2 cellular contexts compared by ENCODE assay signal in the genomic region with DNA sequence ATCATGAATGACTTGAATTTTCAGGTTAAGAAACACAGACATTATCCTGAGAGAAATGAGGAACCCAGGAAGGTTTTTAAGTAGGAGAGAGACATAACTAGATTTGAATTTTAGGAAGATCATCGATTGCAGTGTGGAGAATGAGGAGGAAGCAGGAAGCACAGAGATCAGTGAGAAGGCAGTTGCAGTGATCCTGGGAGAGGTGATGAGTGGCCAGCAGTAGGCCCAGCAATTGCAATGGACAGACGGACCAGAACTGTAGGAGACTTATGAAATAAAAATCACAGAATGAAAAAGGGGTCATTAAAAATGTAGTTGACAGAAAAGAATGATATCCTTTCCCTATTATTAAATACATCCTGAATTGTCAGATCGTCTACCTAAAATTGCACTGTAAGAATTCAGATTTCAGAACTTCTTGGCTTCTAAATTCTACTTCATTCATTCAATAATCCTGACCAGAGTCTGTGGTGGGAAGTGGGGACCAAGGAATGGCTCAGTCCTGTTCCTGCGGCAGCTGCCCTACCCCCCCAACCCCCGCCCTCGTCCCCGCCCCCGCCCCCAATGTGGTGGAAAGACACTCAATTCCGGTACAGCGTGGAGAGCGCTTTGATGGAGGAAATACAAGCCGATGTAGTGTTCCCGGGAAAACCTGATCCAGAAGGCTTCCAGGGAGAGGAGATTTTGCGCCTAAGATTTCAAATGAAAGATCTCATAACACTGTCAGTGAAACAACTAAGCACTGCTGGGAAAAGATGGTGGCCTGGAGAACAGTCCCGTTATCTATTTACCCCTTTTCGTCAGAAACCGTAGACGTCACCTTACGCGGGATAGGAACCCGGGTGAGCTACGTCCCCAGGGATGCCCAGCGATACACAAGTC.
A peak's percentile ranks its signal among the peaks of the same experiment; 100 is the strongest.
TF ChIP-seq lines count a peak whose summit lies in the region.

No MANE protein-coding gene starts in this region.

TF ChIP-seq in GM12878, 131 proteins besides CTCF, POLR2A, EP300 and RAD21:
- TF ChIP-seq, protein P1, sequence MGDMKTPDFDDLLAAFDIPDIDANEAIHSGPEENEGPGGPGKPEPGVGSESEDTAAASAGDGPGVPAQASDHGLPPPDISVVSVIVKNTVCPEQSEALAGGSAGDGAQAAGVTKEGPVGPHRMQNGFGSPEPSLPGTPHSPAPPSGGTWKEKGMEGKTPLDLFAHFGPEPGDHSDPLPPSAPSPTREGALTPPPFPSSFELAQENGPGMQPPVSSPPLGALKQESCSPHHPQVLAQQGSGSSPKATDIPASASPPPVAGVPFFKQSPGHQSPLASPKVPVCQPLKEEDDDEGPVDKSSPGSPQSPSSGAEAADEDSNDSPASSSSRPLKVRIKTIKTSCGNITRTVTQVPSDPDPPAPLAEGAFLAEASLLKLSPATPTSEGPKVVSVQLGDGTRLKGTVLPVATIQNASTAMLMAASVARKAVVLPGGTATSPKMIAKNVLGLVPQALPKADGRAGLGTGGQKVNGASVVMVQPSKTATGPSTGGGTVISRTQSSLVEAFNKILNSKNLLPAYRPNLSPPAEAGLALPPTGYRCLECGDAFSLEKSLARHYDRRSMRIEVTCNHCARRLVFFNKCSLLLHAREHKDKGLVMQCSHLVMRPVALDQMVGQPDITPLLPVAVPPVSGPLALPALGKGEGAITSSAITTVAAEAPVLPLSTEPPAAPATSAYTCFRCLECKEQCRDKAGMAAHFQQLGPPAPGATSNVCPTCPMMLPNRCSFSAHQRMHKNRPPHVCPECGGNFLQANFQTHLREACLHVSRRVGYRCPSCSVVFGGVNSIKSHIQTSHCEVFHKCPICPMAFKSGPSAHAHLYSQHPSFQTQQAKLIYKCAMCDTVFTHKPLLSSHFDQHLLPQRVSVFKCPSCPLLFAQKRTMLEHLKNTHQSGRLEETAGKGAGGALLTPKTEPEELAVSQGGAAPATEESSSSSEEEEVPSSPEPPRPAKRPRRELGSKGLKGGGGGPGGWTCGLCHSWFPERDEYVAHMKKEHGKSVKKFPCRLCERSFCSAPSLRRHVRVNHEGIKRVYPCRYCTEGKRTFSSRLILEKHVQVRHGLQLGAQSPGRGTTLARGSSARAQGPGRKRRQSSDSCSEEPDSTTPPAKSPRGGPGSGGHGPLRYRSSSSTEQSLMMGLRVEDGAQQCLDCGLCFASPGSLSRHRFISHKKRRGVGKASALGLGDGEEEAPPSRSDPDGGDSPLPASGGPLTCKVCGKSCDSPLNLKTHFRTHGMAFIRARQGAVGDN (IDR thresholded peaks at IDR 0.05): peak; percentile 10; the same call in 1 of the 2 replicates
- no peak for TF ChIP-seq HCFC1 (IDR thresholded peaks at IDR 0.05; ENCODE audit: low read length)
- TF ChIP-seq, protein P2, sequence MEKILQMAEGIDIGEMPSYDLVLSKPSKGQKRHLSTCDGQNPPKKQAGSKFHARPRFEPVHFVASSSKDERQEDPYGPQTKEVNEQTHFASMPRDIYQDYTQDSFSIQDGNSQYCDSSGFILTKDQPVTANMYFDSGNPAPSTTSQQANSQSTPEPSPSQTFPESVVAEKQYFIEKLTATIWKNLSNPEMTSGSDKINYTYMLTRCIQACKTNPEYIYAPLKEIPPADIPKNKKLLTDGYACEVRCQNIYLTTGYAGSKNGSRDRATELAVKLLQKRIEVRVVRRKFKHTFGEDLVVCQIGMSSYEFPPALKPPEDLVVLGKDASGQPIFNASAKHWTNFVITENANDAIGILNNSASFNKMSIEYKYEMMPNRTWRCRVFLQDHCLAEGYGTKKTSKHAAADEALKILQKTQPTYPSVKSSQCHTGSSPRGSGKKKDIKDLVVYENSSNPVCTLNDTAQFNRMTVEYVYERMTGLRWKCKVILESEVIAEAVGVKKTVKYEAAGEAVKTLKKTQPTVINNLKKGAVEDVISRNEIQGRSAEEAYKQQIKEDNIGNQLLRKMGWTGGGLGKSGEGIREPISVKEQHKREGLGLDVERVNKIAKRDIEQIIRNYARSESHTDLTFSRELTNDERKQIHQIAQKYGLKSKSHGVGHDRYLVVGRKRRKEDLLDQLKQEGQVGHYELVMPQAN (conservative IDR thresholded peaks at IDR 0.05): 0 out of 2 replicates have a peak, but pooled peaks have one; percentile 43
- no peak for TF ChIP-seq SREBF1 (IDR thresholded peaks at IDR 0.05; ENCODE audit: low read length)
- 0 out of 2 replicates have a peak, but pooled peaks have one; percentile 5 for TF ChIP-seq TAF1 (IDR thresholded peaks at IDR 0.05; ENCODE audit: borderline replicate concordance, low read depth, low read length)
- TF ChIP-seq CHD4 (IDR thresholded peaks at IDR 0.05): no peak
- TF ChIP-seq CHD1 (IDR thresholded peaks at IDR 0.05; ENCODE audit: low read depth, low read length): no peak
- TF ChIP-seq MTA2 (IDR thresholded peaks at IDR 0.05; ENCODE audit: low read depth): peak; percentile 28; the same call in 1 of the 2 replicates
- TF ChIP-seq, protein P3, sequence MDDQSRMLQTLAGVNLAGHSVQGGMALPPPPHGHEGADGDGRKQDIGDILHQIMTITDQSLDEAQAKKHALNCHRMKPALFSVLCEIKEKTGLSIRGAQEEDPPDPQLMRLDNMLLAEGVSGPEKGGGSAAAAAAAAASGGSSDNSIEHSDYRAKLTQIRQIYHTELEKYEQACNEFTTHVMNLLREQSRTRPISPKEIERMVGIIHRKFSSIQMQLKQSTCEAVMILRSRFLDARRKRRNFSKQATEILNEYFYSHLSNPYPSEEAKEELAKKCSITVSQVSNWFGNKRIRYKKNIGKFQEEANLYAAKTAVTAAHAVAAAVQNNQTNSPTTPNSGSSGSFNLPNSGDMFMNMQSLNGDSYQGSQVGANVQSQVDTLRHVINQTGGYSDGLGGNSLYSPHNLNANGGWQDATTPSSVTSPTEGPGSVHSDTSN (IDR thresholded peaks at IDR 0.05; ENCODE audit: insufficient replicate concordance, low read depth, low read length): peak; percentile 10
- peak; percentile 66; the same call in 1 of the 2 replicates for TF ChIP-seq ATF7 (IDR thresholded peaks at IDR 0.05; ENCODE audit: low read depth)
- 0 out of 2 replicates have a peak, but pooled peaks have one; percentile 37 for TF ChIP-seq SIN3A (IDR thresholded peaks at IDR 0.05; ENCODE audit: low read depth, low read length)
- 0 out of 2 replicates have a peak, but pooled peaks have one; percentile 10 for TF ChIP-seq MEF2A (IDR thresholded peaks at IDR 0.05; ENCODE audit: insufficient read depth, low read depth, low read length)
- peak in 1 of 2 experiments; percentile 16; a peak in 1 of 4 replicates for TF ChIP-seq IKZF2 (IDR thresholded peaks at IDR 0.05)
- no peak for TF ChIP-seq TBL1XR1 (IDR thresholded peaks at IDR 0.05; ENCODE audit: low read depth, low read length)
- peak; percentile 84 for TF ChIP-seq YY1 (IDR thresholded peaks at IDR 0.05; ENCODE audit: low read depth, low read length)
- 0 out of 3 replicates have a peak, but pooled peaks of 1 of the 2 experiments have one; percentile 18 for TF ChIP-seq EGR1 (IDR thresholded peaks at IDR 0.05; ENCODE audit: borderline replicate concordance in 1 of 2, low read depth in 2 of 2, low read length in 2 of 2)
- TF ChIP-seq SMAD5 (IDR thresholded peaks at IDR 0.05; ENCODE audit: low read depth): 0 out of 2 replicates have a peak, but pooled peaks have one; percentile 16
- no peak for TF ChIP-seq ZNF384 (IDR thresholded peaks at IDR 0.05; ENCODE audit: borderline replicate concordance, low read depth, low read length)
- no peak for TF ChIP-seq MYB (IDR thresholded peaks at IDR 0.05; ENCODE audit: borderline replicate concordance, low read depth, low read length)
- no peak for TF ChIP-seq ZNF207 (IDR thresholded peaks at IDR 0.05; ENCODE audit: borderline replicate concordance)

TF ChIP-seq in HepG2, 621 proteins besides CTCF, POLR2A, EP300 and RAD21 (continues in another document):
- TF ChIP-seq ERF (CRISPR knock-in tag; IDR thresholded peaks at IDR 0.05) (0 out of 2 replicates have a peak, but pooled peaks have one; percentile 24), ZBTB21 (CRISPR knock-in tag; IDR thresholded peaks at IDR 0.05) (0 out of 2 replicates have a peak, but pooled peaks have one; percentile 37), SP140L (CRISPR knock-in tag; IDR thresholded peaks at IDR 0.05; ENCODE audit: borderline replicate concordance) (0 out of 2 replicates have a peak, but pooled peaks have one; percentile 21), ZNF737 (CRISPR knock-in tag; IDR thresholded peaks at IDR 0.05; ENCODE audit: borderline replicate concordance) (no peak), DMAP1 (CRISPR knock-in tag; IDR thresholded peaks at IDR 0.05) (0 out of 2 replicates have a peak, but pooled peaks have one; percentile 13), ASH2L (IDR thresholded peaks at IDR 0.05; ENCODE audit: insufficient read length, low read depth, low read length) (peak; percentile 17), ZNF530 (CRISPR knock-in tag; IDR thresholded peaks at IDR 0.05; ENCODE audit: low read depth) (no peak), CCAR2 (optimal IDR thresholded peaks at IDR 0.05; ENCODE audit: low read depth, low read length) (peak; percentile 6), JARID2 (CRISPR knock-in tag; IDR thresholded peaks at IDR 0.05; ENCODE audit: insufficient replicate concordance) (no peak), GATAD2A (CRISPR knock-in tag; IDR thresholded peaks at IDR 0.05) (peak; percentile 5; the same call in 1 of the 2 replicates)
- TF ChIP-seq, protein P4, sequence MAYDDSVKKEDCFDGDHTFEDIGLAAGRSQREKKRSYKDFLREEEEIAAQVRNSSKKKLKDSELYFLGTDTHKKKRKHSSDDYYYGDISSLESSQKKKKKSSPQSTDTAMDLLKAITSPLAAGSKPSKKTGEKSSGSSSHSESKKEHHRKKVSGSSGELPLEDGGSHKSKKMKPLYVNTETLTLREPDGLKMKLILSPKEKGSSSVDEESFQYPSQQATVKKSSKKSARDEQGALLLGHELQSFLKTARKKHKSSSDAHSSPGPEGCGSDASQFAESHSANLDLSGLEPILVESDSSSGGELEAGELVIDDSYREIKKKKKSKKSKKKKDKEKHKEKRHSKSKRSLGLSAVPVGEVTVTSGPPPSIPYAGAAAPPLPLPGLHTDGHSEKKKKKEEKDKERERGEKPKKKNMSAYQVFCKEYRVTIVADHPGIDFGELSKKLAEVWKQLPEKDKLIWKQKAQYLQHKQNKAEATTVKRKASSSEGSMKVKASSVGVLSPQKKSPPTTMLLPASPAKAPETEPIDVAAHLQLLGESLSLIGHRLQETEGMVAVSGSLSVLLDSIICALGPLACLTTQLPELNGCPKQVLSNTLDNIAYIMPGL (CRISPR knock-in tag; IDR thresholded peaks at IDR 0.05; ENCODE audit: borderline replicate concordance in 1 of 2, low read depth in 1 of 2): peak in 1 of 2 experiments; percentile 13; a peak in 2 of 4 replicates
- TF ChIP-seq, protein P5, sequence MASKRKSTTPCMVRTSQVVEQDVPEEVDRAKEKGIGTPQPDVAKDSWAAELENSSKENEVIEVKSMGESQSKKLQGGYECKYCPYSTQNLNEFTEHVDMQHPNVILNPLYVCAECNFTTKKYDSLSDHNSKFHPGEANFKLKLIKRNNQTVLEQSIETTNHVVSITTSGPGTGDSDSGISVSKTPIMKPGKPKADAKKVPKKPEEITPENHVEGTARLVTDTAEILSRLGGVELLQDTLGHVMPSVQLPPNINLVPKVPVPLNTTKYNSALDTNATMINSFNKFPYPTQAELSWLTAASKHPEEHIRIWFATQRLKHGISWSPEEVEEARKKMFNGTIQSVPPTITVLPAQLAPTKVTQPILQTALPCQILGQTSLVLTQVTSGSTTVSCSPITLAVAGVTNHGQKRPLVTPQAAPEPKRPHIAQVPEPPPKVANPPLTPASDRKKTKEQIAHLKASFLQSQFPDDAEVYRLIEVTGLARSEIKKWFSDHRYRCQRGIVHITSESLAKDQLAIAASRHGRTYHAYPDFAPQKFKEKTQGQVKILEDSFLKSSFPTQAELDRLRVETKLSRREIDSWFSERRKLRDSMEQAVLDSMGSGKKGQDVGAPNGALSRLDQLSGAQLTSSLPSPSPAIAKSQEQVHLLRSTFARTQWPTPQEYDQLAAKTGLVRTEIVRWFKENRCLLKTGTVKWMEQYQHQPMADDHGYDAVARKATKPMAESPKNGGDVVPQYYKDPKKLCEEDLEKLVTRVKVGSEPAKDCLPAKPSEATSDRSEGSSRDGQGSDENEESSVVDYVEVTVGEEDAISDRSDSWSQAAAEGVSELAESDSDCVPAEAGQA (IDR thresholded peaks at IDR 0.05; ENCODE audit: low read depth): no peak
- TF ChIP-seq, protein P5 (CRISPR knock-in tag; IDR thresholded peaks at IDR 0.05; ENCODE audit: borderline replicate concordance): no peak
- TF ChIP-seq, protein P6, sequence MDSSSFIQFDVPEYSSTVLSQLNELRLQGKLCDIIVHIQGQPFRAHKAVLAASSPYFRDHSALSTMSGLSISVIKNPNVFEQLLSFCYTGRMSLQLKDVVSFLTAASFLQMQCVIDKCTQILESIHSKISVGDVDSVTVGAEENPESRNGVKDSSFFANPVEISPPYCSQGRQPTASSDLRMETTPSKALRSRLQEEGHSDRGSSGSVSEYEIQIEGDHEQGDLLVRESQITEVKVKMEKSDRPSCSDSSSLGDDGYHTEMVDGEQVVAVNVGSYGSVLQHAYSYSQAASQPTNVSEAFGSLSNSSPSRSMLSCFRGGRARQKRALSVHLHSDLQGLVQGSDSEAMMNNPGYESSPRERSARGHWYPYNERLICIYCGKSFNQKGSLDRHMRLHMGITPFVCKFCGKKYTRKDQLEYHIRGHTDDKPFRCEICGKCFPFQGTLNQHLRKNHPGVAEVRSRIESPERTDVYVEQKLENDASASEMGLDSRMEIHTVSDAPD (CRISPR knock-in tag; IDR thresholded peaks at IDR 0.05): no peak
- TF ChIP-seq, protein P7, sequence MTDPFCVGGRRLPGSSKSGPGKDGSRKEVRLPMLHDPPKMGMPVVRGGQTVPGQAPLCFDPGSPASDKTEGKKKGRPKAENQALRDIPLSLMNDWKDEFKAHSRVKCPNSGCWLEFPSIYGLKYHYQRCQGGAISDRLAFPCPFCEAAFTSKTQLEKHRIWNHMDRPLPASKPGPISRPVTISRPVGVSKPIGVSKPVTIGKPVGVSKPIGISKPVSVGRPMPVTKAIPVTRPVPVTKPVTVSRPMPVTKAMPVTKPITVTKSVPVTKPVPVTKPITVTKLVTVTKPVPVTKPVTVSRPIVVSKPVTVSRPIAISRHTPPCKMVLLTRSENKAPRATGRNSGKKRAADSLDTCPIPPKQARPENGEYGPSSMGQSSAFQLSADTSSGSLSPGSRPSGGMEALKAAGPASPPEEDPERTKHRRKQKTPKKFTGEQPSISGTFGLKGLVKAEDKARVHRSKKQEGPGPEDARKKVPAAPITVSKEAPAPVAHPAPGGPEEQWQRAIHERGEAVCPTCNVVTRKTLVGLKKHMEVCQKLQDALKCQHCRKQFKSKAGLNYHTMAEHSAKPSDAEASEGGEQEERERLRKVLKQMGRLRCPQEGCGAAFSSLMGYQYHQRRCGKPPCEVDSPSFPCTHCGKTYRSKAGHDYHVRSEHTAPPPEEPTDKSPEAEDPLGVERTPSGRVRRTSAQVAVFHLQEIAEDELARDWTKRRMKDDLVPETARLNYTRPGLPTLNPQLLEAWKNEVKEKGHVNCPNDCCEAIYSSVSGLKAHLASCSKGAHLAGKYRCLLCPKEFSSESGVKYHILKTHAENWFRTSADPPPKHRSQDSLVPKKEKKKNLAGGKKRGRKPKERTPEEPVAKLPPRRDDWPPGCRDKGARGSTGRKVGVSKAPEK (CRISPR knock-in tag; IDR thresholded peaks at IDR 0.05; ENCODE audit: borderline replicate concordance): 0 out of 2 replicates have a peak, but pooled peaks have one; percentile 61
